Comparison of ENCODE assay signal across 11 cellular contexts in the genomic region with DNA sequence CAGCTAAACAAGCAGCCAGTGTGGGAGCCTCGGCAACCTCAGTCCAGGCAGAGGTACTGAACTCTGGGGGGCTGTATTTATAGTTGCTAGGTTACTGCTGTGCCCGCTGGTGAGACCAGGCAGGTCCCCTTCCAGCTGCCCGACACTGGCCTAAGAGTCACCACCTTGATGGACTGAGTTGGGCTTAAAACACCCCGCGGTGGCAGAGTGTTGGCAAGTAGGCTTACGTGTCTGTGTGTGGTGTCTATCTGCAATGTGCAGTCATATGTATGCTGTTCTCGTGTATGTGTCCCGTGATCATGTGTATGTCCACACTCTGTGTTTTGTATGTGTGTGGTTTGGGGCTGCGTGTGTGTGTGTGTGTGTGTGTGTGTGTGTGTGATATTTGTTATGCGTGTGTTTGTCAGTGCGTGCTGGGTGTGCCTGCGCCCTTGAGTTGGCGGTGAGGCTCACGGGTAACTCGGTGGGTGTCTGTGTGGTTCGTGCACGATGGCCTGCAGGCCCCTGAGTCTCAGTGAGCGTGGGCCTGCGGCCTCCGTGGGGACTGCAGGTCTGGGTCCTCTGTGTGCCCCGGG.
DNase-seq lines count a peak whose midpoint lies in the region; ATAC-seq and TF ChIP-seq lines count a peak whose summit lies in the region.
"Had no signal": no experiment of that assay in that cellular context is flagged by ENCODE, and none has a peak within 500 bp of the region (broad histone marks: within the 10 kb centered on the region; RNA-seq: fewer than 3 reads in every experiment).

No MANE protein-coding gene starts in this region.

- H3K36me3 ChIP-seq in heart right ventricle, result no peaks in the 10 kb centered on the region
- H3K36me3 ChIP-seq in upper lobe of left lung, result no peaks in the 10 kb centered on the region
- H3K36me3 ChIP-seq: adrenal gland had no signal

- H3K4me1 ChIP-seq in heart right ventricle (peaks cover 0 to 18% (median 14%) of the 10 kb centered on the region in 9 donors), upper lobe of left lung (peaks cover 16 to 21% (median 18%) of the 10 kb centered on the region in 4 donors)

- no peak for TF ChIP-seq POLR2A in upper lobe of left lung (IDR thresholded peaks at IDR 0.05)

- H3K4me3 Mint-ChIP-seq in central memory CD8-positive, alpha-beta T cell, result peak overlapping the region; percentile 66
- H3K4me3 Mint-ChIP-seq in natural killer cell, result peak overlapping the region; percentile 73

- H3K27ac Mint-ChIP-seq in central memory CD8-positive, alpha-beta T cell (ENCODE audit: low read depth), result no peak overlapping the region
- peak overlapping the region in 1 of 2 donors; percentile 12 for H3K27ac Mint-ChIP-seq in natural killer cell

- no peak overlapping the region for H3K27ac ChIP-seq in heart right ventricle
- no peak overlapping the region for H3K27ac ChIP-seq in upper lobe of left lung
- H3K27ac ChIP-seq: adrenal gland had no signal

- peak overlapping the region in 9 of 10 donors; percentile 25 to 51 (median 44) for H3K4me3 ChIP-seq in heart right ventricle
- H3K4me3 ChIP-seq in upper lobe of left lung, result peak overlapping the region in 3 of 4 donors; percentile 28 to 45 (median 44)

- peaks cover 41 to 100% (median 99%) of the 10 kb centered on the region in 7 donors for H3K27me3 ChIP-seq in heart right ventricle
- peaks cover 6 to 82% (median 41%) of the 10 kb centered on the region in 4 donors for H3K27me3 ChIP-seq in upper lobe of left lung

- no peak for TF ChIP-seq EP300 in upper lobe of left lung (IDR thresholded peaks at IDR 0.05)

- ATAC-seq in heart right ventricle, result peak in 1 of 8 donors; percentile 12
- peak; percentile 15 for ATAC-seq in central memory CD8-positive, alpha-beta T cell (replicated peaks; ENCODE audit: extremely low read depth, poor library complexity, severe bottlenecking)
- peak; percentile 31 to 50 (median 33) for ATAC-seq in natural killer cell
- ATAC-seq in upper lobe of left lung (ENCODE audit: low FRiP score in 2 of 2), result no peak
- ATAC-seq in HG02642 (IDR thresholded peaks at IDR 0.05; ENCODE audit: poor library complexity, unreplicated experiment), result no peak
- ATAC-seq in GM18867 (IDR thresholded peaks at IDR 0.05; ENCODE audit: unreplicated experiment), result no peak

- no peak for DNase-seq in heart right ventricle
- no peak for DNase-seq in cardiac septum (ENCODE audit: low spot score)
- no peak for DNase-seq in central memory CD8-positive, alpha-beta T cell (ENCODE audit: low spot score in 2 of 2)
- no peak for DNase-seq in natural killer cell
- no peak for DNase-seq in upper lobe of left lung
- DNase-seq in EL, result no peak
- DNase-seq: NCI-H774; stimulated activated CD4-positive, alpha-beta T cell treated with anti-CD3 and anti-CD28 coated beads, Interleukin-4, amount 100 ng/mL, for 24 hours had no signal

- 26 to 35% methylated on average over 21 of the region's 21 CpGs for WGBS in heart right ventricle, 2 donors
- 19 to 29% methylated on average over 11 to 13 of the region's 21 CpGs for WGBS in upper lobe of left lung, 2 donors

- no peaks in the 10 kb centered on the region for H3K9me3 Mint-ChIP-seq in central memory CD8-positive, alpha-beta T cell
- H3K9me3 Mint-ChIP-seq in natural killer cell, result no peaks in the 10 kb centered on the region

- no peaks in the 10 kb centered on the region for H3K36me3 Mint-ChIP-seq in central memory CD8-positive, alpha-beta T cell (ENCODE audit: insufficient read depth)
- H3K36me3 Mint-ChIP-seq in natural killer cell, result no peaks in the 10 kb centered on the region

- peaks cover 24% of the 10 kb centered on the region for H3K4me1 Mint-ChIP-seq in central memory CD8-positive, alpha-beta T cell
- H3K4me1 Mint-ChIP-seq in natural killer cell, result peaks cover 12 to 30% of the 10 kb centered on the region in 2 donors

- peaks cover 100% of the 10 kb centered on the region for H3K27me3 Mint-ChIP-seq in central memory CD8-positive, alpha-beta T cell
- H3K27me3 Mint-ChIP-seq in natural killer cell (ENCODE audit: low read depth in 2 of 2), result peaks cover 82 to 86% of the 10 kb centered on the region in 2 donors

- H3K9me3 ChIP-seq in heart right ventricle (no peaks in the 10 kb centered on the region), upper lobe of left lung (no peaks in the 10 kb centered on the region)
- H3K9me3 ChIP-seq: adrenal gland had no signal

- TF ChIP-seq CTCF in heart right ventricle (IDR thresholded peaks at IDR 0.05) (no peak), natural killer cell (IDR thresholded peaks at IDR 0.05) (no peak), upper lobe of left lung (IDR thresholded peaks at IDR 0.05) (no peak)

- intact Hi-C loops in heart right ventricle (cut with DNase I) (loop anchor here in 1 of 10 donors (5.0 kb wide), 1 partner anchor 48 kb away; no protein-coding TSS in a partner anchor), cardiac septum (cut with DNase I) (no loop called here), natural killer cell (cut with micrococcal nuclease) (no loop called here)

Comparison
In these comparisons a context has a peak if more than half of its experiments do, and no peak if none do; other contexts are left out.
1. ATAC-seq: peak in central memory CD8-positive, alpha-beta T cell (single experiment) and natural killer cell (3 of 3); none in upper lobe of left lung (0 of 2), HG02642 (single experiment) and GM18867 (single experiment).